ENCODE assay signal across 8 cellular contexts in the genomic region with DNA sequence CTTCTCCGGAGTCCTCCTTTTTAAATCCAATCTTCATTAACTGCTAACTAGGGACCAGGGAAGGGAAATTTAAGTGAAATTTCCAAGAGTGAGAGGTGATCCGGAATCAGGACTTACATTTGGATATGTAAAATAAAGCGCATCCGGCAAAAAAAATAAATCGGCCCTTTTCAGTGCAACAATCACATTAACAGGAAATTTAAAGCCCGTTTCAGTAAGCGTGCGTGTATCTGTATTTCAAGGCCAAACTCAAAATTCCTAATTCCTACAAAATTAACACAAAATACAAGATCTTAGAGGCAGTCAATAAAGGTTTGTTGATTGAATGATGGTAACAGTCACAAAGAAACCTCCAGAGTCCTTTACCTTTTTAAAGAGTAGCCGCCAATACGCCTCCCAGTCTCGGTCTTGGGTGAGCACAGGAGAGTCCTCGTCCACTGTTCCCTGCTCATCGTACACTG. TPM values are rescaled to one million over a fixed set of nuclear protein-coding genes. Genes with fewer than 3 reads are reported as not detected.
DNase-seq lines count a peak whose midpoint lies in the region; ATAC-seq, FAIRE-seq and TF ChIP-seq lines count a peak whose summit lies in the region.

No MANE protein-coding gene starts in this region.

- peak overlapping the region; percentile 91 for H3K4me2 ChIP-seq in DOHH2 (ENCODE audit: low read length)
- peak overlapping the region; percentile 95 for H3K4me2 ChIP-seq in OCI-LY3 (ENCODE audit: low read length)
- H3K4me2 ChIP-seq in endothelial cell of umbilical vein (ENCODE audit: insufficient read depth, low read length), result peak overlapping the region; percentile 92
- peak overlapping the region; percentile 83 for H3K4me2 ChIP-seq in osteoblast (ENCODE audit: insufficient read depth, low read length)

- H4K20me1 ChIP-seq in DOHH2 (ENCODE audit: control insufficient read depth, insufficient read depth, low read depth, low read length) (peaks cover 4% of the 10 kb centered on the region; the same call in 1 of the 2 replicates), OCI-LY3 (ENCODE audit: insufficient read depth, low read length) (no peaks in the 10 kb centered on the region; the same call in 1 of the 2 replicates), endothelial cell of umbilical vein (replicated peaks; ENCODE audit: control insufficient read depth, extremely low read depth, insufficient read depth, low read length) (no peaks in the 10 kb centered on the region), osteoblast (ENCODE audit: insufficient read depth, low read length) (no peaks in the 10 kb centered on the region)

- dilution Hi-C loops in endothelial cell of umbilical vein (cut with MboI; ENCODE audit: extremely low pct_ligation_motif_present, low sequenced_read_pairs), result no loop called here

- H3K9me3 ChIP-seq in DOHH2 (ENCODE audit: control insufficient read depth, insufficient read depth, low read length), result no peaks in the 10 kb centered on the region
- H3K9me3 ChIP-seq in OCI-LY3 (ENCODE audit: insufficient read depth, low read length), result no peaks in the 10 kb centered on the region
- no peaks in the 10 kb centered on the region for H3K9me3 ChIP-seq in endothelial cell of umbilical vein (replicated peaks; ENCODE audit: control insufficient read depth, insufficient read depth, low read length)
- no peaks in the 10 kb centered on the region for H3K9me3 ChIP-seq in osteoblast (ENCODE audit: low read depth, low read length)

- H3K36me3 ChIP-seq in DOHH2 (ENCODE audit: control insufficient read depth, low read length) (peaks cover 90% of the 10 kb centered on the region), OCI-LY3 (replicated peaks; ENCODE audit: low read depth, low read length) (peaks cover 29% of the 10 kb centered on the region), endothelial cell of umbilical vein (ENCODE audit: control insufficient read depth in 2 of 2, extremely low read depth in 1 of 2, insufficient read depth in 2 of 2, low read length in 2 of 2) (peaks cover 9 to 12% of the 10 kb centered on the region in 2 experiments), osteoblast (ENCODE audit: insufficient read depth, low read length) (peaks cover 51% of the 10 kb centered on the region)

- TF ChIP-seq CTCF in DOHH2 (IDR thresholded peaks at IDR 0.05; ENCODE audit: low read depth, low read length, poor library complexity, severe bottlenecking), result no peak
- TF ChIP-seq CTCF in OCI-LY3 (IDR thresholded peaks at IDR 0.05; ENCODE audit: low read depth, low read length), result no peak
- TF ChIP-seq CTCF in endothelial cell of umbilical vein (IDR thresholded peaks at IDR 0.05; ENCODE audit: extremely low read depth in 1 of 2, insufficient read depth in 1 of 2, low read depth in 1 of 2, low read length in 2 of 2), result no peak
- TF ChIP-seq CTCF in osteoblast (IDR thresholded peaks at IDR 0.05; ENCODE audit: extremely low read depth, low read depth, low read length), result no peak

- H2AFZ ChIP-seq in OCI-LY3 (ENCODE audit: low read depth, low read length), result peak overlapping the region; percentile 70; the same call in 1 of the 2 replicates
- peak overlapping the region; percentile 77 for H2AFZ ChIP-seq in endothelial cell of umbilical vein (ENCODE audit: low read depth, low read length)
- H2AFZ ChIP-seq in osteoblast (ENCODE audit: low read length), result peak overlapping the region; percentile 85

- intact Hi-C loops in endothelial cell of umbilical vein (cut with micrococcal nuclease), result loop anchor here (2.0 kb wide), 1 partner anchor 78 kb away; a partner anchor contains a TSS

- peak; percentile 59 for FAIRE-seq in endothelial cell of umbilical vein (lab: Jason Lieb, UNC)

- POLR2A ChIA-PET in endothelial cell of umbilical vein (lab: Charles Lee), result interaction anchor here (1.1 to 1.5 kb wide), 4 partner anchors 12 to 484 kb away, joined by 3 to 8 read pairs (median 4); a partner anchor contains a TSS

- peak; percentile 49 for DNase-seq in endothelial cell of umbilical vein (ENCODE audit: low read depth, low spot score)
- no peak for DNase-seq in osteoblast (ENCODE audit: insufficient read length, low spot score, missing footprints)
- no peak for DNase-seq in globus pallidus (ENCODE audit: low spot score)
- DNase-seq in activated CD4-positive, CD25-positive, alpha-beta regulatory T cell (lab: John Stamatoyannopoulos, UW), result no peak
- DNase-seq in NCI-H2081 (lab: John Stamatoyannopoulos, UW), result no peak

- H3K4me1 ChIP-seq in DOHH2 (ENCODE audit: control insufficient read depth, low read length) (peaks cover 63% of the 10 kb centered on the region), OCI-LY3 (ENCODE audit: low read length) (peaks cover 31% of the 10 kb centered on the region), endothelial cell of umbilical vein (ENCODE audit: control insufficient read depth, extremely low read depth, insufficient read depth, low read length) (peaks cover 30% of the 10 kb centered on the region), osteoblast (ENCODE audit: insufficient read depth, low read length) (peaks cover 26% of the 10 kb centered on the region)

- H3K4me3 ChIP-seq in DOHH2 (ENCODE audit: low read length), result peak overlapping the region; percentile 97
- H3K4me3 ChIP-seq in OCI-LY3 (ENCODE audit: low read length), result peak overlapping the region; percentile 98
- peak overlapping the region; percentile 63 to 91 (median 89) for H3K4me3 ChIP-seq in endothelial cell of umbilical vein (replicated peaks in 1 of 3; ENCODE audit: insufficient read depth in 1 of 3, low read depth in 1 of 3, low read length in 3 of 3)
- peak overlapping the region; percentile 89 for H3K4me3 ChIP-seq in osteoblast (ENCODE audit: insufficient read depth, low read length)

- peak overlapping the region; percentile 87 for H3K27ac ChIP-seq in DOHH2 (ENCODE audit: low read depth, low read length)
- peak overlapping the region; percentile 97 for H3K27ac ChIP-seq in OCI-LY3 (ENCODE audit: low read length)
- peak overlapping the region; percentile 68 for H3K27ac ChIP-seq in endothelial cell of umbilical vein (ENCODE audit: insufficient read depth, low read depth, low read length)
- peak overlapping the region; percentile 50 for H3K27ac ChIP-seq in osteoblast (ENCODE audit: low read depth, low read length)

- H3K27me3 ChIP-seq in DOHH2 (ENCODE audit: control insufficient read depth, low read length) (no peaks in the 10 kb centered on the region), OCI-LY3 (ENCODE audit: low read depth, low read length) (no peaks in the 10 kb centered on the region), endothelial cell of umbilical vein (ENCODE audit: control insufficient read depth in 2 of 2, insufficient read depth in 2 of 2, low read length in 2 of 2) (no peaks in the 10 kb centered on the region), osteoblast (ENCODE audit: insufficient read depth, low read length) (no peaks in the 10 kb centered on the region)

- CTCF ChIA-PET in endothelial cell of umbilical vein (lab: Charles Lee), result interaction anchor here (1.3 to 2.4 kb wide), 2 partner anchors 9 to 17 kb away, joined by 4 to 16 read pairs; no protein-coding TSS in a partner anchor

- peaks cover 34% of the 10 kb centered on the region for H3F3A ChIP-seq in DOHH2 (ENCODE audit: control insufficient read depth, insufficient read depth)

- BruUV-seq in endothelial cell of umbilical vein (replicated peaks; lab: Mats Ljungman, UMichigan), result TSS peak; percentile 35

- H3K9ac ChIP-seq in OCI-LY3 (ENCODE audit: low read length) (peak overlapping the region; percentile 96), endothelial cell of umbilical vein (replicated peaks; ENCODE audit: extremely low read depth, insufficient read depth, low read length) (peak overlapping the region; percentile 77)

- no peak for TF ChIP-seq POLR2A in endothelial cell of umbilical vein (IDR thresholded peaks at IDR 0.05; ENCODE audit: low read depth, low read length)

- no peaks in the 10 kb centered on the region for H3K9me1 ChIP-seq in endothelial cell of umbilical vein (replicated peaks; ENCODE audit: control insufficient read depth, extremely low read depth, insufficient read depth, low read length)

- no peaks in the 10 kb centered on the region for H3K9me2 ChIP-seq in DOHH2 (replicated peaks; ENCODE audit: control insufficient read depth, low read length)

- no peak for ATAC-seq in GM19455 (IDR thresholded peaks at IDR 0.05; ENCODE audit: unreplicated experiment)

- peaks cover 85% of the 10 kb centered on the region for H3K79me2 ChIP-seq in DOHH2 (ENCODE audit: control insufficient read depth, low read length)
- H3K79me2 ChIP-seq in OCI-LY3 (ENCODE audit: low read length), result peaks cover 69% of the 10 kb centered on the region
- H3K79me2 ChIP-seq in endothelial cell of umbilical vein (ENCODE audit: control insufficient read depth, insufficient read depth, low read length), result peaks cover 48% of the 10 kb centered on the region
- peaks cover 58% of the 10 kb centered on the region for H3K79me2 ChIP-seq in osteoblast (ENCODE audit: insufficient read depth, low read length)

TF ChIP-seq in endothelial cell of umbilical vein, 7 proteins besides CTCF, POLR2A, EP300 and RAD21 (continues in another document):
- TF ChIP-seq GATA2 (IDR thresholded peaks at IDR 0.05; ENCODE audit: insufficient read depth, insufficient read length, low read depth, low read length), result no peak
- TF ChIP-seq, protein P1, sequence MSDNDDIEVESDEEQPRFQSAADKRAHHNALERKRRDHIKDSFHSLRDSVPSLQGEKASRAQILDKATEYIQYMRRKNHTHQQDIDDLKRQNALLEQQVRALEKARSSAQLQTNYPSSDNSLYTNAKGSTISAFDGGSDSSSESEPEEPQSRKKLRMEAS (IDR thresholded peaks at IDR 0.05; ENCODE audit: insufficient read depth, insufficient read length), result no peak

RNA-seq across cellular contexts. Expression of a gene that starts 0.7 kb away (rescaled TPM):
- total RNA-seq in endothelial cell of umbilical vein, result 47.1 and 55.0 TPM in 2 replicates
- 27.1 and 29.1 TPM in 2 replicates for polyA plus RNA-seq in endothelial cell of umbilical vein
- polyA plus RNA-seq in endothelial cell of umbilical vein (2011; cell fraction: cytosol; rRNA removed), result 33.6 and 37.4 TPM in 2 replicates
- 42.2 and 56.5 TPM in 2 replicates for polyA plus RNA-seq in endothelial cell of umbilical vein (2011; cell fraction: nucleus; rRNA removed)
- 29.0 and 45.9 TPM in 2 replicates for polyA plus RNA-seq in endothelial cell of umbilical vein (2012)
- 28.2 and 31.0 TPM in 2 replicates for polyA minus RNA-seq in endothelial cell of umbilical vein
- polyA minus RNA-seq in endothelial cell of umbilical vein (2011; cell fraction: cytosol; rRNA and poly(A)+ RNA removed), result 26.5 TPM
- polyA minus RNA-seq in endothelial cell of umbilical vein (2011; cell fraction: nucleus; rRNA and poly(A)+ RNA removed), result 16.6 and 29.4 TPM in 2 replicates
- 14.7 and 18.8 TPM in 2 replicates for total RNA-seq in osteoblast

RNA-seq across cellular contexts. Expression of a gene that starts 6.1 kb away (rescaled TPM):
- total RNA-seq in endothelial cell of umbilical vein (86.0 and 94.5 TPM in 2 replicates), osteoblast (78.7 and 80.7 TPM in 2 replicates)
- 159 and 161 TPM in 2 replicates for polyA plus RNA-seq in endothelial cell of umbilical vein
- 122 and 124 TPM in 2 replicates for polyA plus RNA-seq in endothelial cell of umbilical vein (2011; cell fraction: cytosol; rRNA removed)
- 53.5 and 58.5 TPM in 2 replicates for polyA plus RNA-seq in endothelial cell of umbilical vein (2011; cell fraction: nucleus; rRNA removed)
- 91.8 and 103 TPM in 2 replicates for polyA plus RNA-seq in endothelial cell of umbilical vein (2012)
- 61.2 and 67.2 TPM in 2 replicates for polyA minus RNA-seq in endothelial cell of umbilical vein
- 82.5 TPM for polyA minus RNA-seq in endothelial cell of umbilical vein (2011; cell fraction: cytosol; rRNA and poly(A)+ RNA removed)
- polyA minus RNA-seq in endothelial cell of umbilical vein (2011; cell fraction: nucleus; rRNA and poly(A)+ RNA removed), result 16.4 and 25.9 TPM in 2 replicates
